9 cellular contexts compared by ENCODE assay signal in genomic region chr3:170867143-170867542, GRCh38. TPM values are rescaled to one million over a fixed set of nuclear protein-coding genes. Genes with fewer than 3 reads are reported as not detected.
DNase-seq lines count a peak whose midpoint lies in the region; ATAC-seq and TF ChIP-seq lines count a peak whose summit lies in the region.
"Had no signal": no experiment of that assay in that cellular context is flagged by ENCODE, and none has a peak within 500 bp of the region (broad histone marks: within the 10 kb centered on the region; RNA-seq: fewer than 3 reads in every experiment).

No MANE protein-coding gene starts in this region.

- peaks cover 18% of the 10 kb centered on the region for H3K27me3 Mint-ChIP-seq in brain

- H3K4me1 ChIP-seq in HUES6 (ENCODE audit: control insufficient read depth, insufficient read depth, low read length) (peaks cover 18% of the 10 kb centered on the region; the same call in 1 of the 2 replicates), neutrophil (ENCODE audit: control insufficient read depth in 1 of 2, insufficient read depth in 1 of 2, low read depth in 1 of 2, low read length in 1 of 2) (peaks cover 29 to 37% of the 10 kb centered on the region in 2 experiments), tibial artery (peaks cover 0 to 28% (median 8%) of the 10 kb centered on the region in 4 donors)

- H3K4me3 Mint-ChIP-seq in brain: peak overlapping the region; percentile 25 to 78 (median 48)

- no peaks in the 10 kb centered on the region for H3K9me3 ChIP-seq in HUES6 (ENCODE audit: control insufficient read depth, insufficient read depth, low read depth, low read length)
- H3K9me3 ChIP-seq in neutrophil: no peaks in the 10 kb centered on the region
- H3K9me3 ChIP-seq in tibial artery: no peaks in the 10 kb centered on the region

- peak overlapping the region; percentile 41 for H3K9ac ChIP-seq in HUES6 (ENCODE audit: low read length)

- TF ChIP-seq CTCF in brain (conservative IDR thresholded peaks at IDR 0.05) (no peak), neutrophil (IDR thresholded peaks at IDR 0.05) (no peak), tibial artery (IDR thresholded peaks at IDR 0.05) (no peak)

- H3K36me3 Mint-ChIP-seq in brain: peaks cover 30% of the 10 kb centered on the region

- H3K9me3 Mint-ChIP-seq in brain: peaks cover 0 to 4% (median 0%) of the 10 kb centered on the region in 5 experiments

- peak overlapping the region in 3 of 5 experiments; percentile 15 to 74 (median 63) for H3K27ac Mint-ChIP-seq in brain

- H3K4me3 ChIP-seq in HUES6 (ENCODE audit: low read depth, low read length) (peak overlapping the region; percentile 90; the same call in 1 of the 2 replicates), neutrophil (ENCODE audit: low read depth in 1 of 2, low read length in 1 of 2) (no peak overlapping the region), tibial artery (no peak overlapping the region)

- intact Hi-C loops in tibial artery (cut with DNase I; ENCODE audit: low total_unique reads): no loop called here

- peaks cover 56% of the 10 kb centered on the region for H3K4me1 Mint-ChIP-seq in brain

- H3K36me3 ChIP-seq in HUES6 (ENCODE audit: control insufficient read depth, insufficient read depth, low read length) (peaks cover 41% of the 10 kb centered on the region), neutrophil (peaks cover 17% of the 10 kb centered on the region), tibial artery (peaks cover 24 to 29% (median 28%) of the 10 kb centered on the region in 3 donors)

- H3K27ac ChIP-seq in HUES6 (ENCODE audit: low read depth, low read length) (peak overlapping the region; percentile 38; the same call in 1 of the 2 replicates), neutrophil (peak overlapping the region; percentile 66), tibial artery (no peak overlapping the region)

- H3K27me3 ChIP-seq in HUES6 (ENCODE audit: control insufficient read depth, insufficient read depth, low read length) (no peaks in the 10 kb centered on the region), neutrophil (no peaks in the 10 kb centered on the region), tibial artery (no peaks in the 10 kb centered on the region)

- ATAC-seq in GM18502 (IDR thresholded peaks at IDR 0.05; ENCODE audit: poor library complexity, unreplicated experiment): peak; percentile 31
- ATAC-seq in GM18519 (IDR thresholded peaks at IDR 0.05; ENCODE audit: low FRiP score, unreplicated experiment): no peak

- DNase-seq in SIG-M5 treated with dmso at 0.1 percent for 504 hours (lab: John Stamatoyannopoulos, UW; ENCODE audit: unreplicated experiment): no peak
- DNase-seq in NCI-H2171 (lab: John Stamatoyannopoulos, UW): no peak
- no peak for DNase-seq in tibial artery
- DNase-seq: NCI-H1092 had no signal

RNA-seq across cellular contexts. Expression of gene RPL22L1, which starts 2.9 kb away (rescaled TPM):
- polyA plus RNA-seq in brain (ENCODE audit: insufficient read depth, low read depth, low replicate concordance): 14.1 TPM

RNA-seq across cellular contexts. Expression of gene EIF5A2, which starts 41.3 kb away (rescaled TPM):
- polyA plus RNA-seq in brain (ENCODE audit: insufficient read depth, low read depth, low replicate concordance): 2.4 TPM

Comparison
In these comparisons a context has a peak if more than half of its experiments do, and no peak if none do; other contexts are left out.
1. H3K27ac ChIP-seq: peak in HUES6 (single experiment) and neutrophil (single experiment); none in tibial artery (0 of 2).